ENCODE assay signal across 17 cellular contexts in genomic region chrX:70274029-70274428, GRCh38. TPM values are rescaled to one million over a fixed set of nuclear protein-coding genes. Genes with fewer than 3 reads are reported as not detected.
"Had no signal": no experiment of that assay in that cellular context is flagged by ENCODE, and none has a peak within 500 bp of the region (broad histone marks: within the 10 kb centered on the region; RNA-seq: fewer than 3 reads in every experiment).

No MANE protein-coding gene starts in this region.

RNA-seq across cellular contexts. Expression of gene ARR3, which starts 5.9 kb away (rescaled TPM):
- total RNA-seq: activated CD4-positive, alpha-beta memory T cell treated with anti-CD3 and anti-CD28 coated beads, Interleukin-2, amount 10 ng/mL, durations not matched to agents 7 days and 5 days; activated CD4-positive, alpha-beta T cell treated with anti-CD3 and anti-CD28 coated beads for 36 hours; activated CD4-positive, alpha-beta T cell treated with anti-CD3 and anti-CD28 coated beads, Interleukin-2, amount 10 ng/mL, durations not matched to agents 7 days and 5 days; activated CD8-positive, alpha-beta memory T cell treated with anti-CD3 and anti-CD28 coated beads, Interleukin-2, amount 10 ng/mL, durations not matched to agents 7 days and 5 days; activated CD8-positive, alpha-beta T cell treated with anti-CD3 and anti-CD28 coated beads, Interleukin-2, amount 10 ng/mL, durations not matched to agents 7 days and 5 days; activated naive CD8-positive, alpha-beta T cell treated with anti-CD3 and anti-CD28 coated beads, Interleukin-2, amount 10 ng/mL, durations not matched to agents 7 days and 5 days; activated T-helper 2 cell treated with anti-CD3 and anti-CD28 coated beads, Interferon-gamma antibody, Interleukin-2, Interleukin-4, amounts not matched to agents 10 μg/mL and 5 μg/mL and 100 μg/mL, durations not matched to agents 14 hours and 24 hours and 36 hours; ascending aorta; body of pancreas; breast epithelium; cardiac septum; cerebellum; T-helper 1 cell treated with Interleukin-12 subunit alpha and Interleukin-12 subunit beta and Interleukin-4 antibody, amounts not matched to agents 30 ng/mL and 1 ng/mL, for 36 hours; T-helper 17 cell; T-helper 2 cell treated with Interferon-gamma antibody and Interleukin-4, amounts not matched to agents 100 ng/mL and 5 ng/mL, for 36 hours; WTC11 had no signal
- polyA plus RNA-seq: adipose tissue had no signal

RNA-seq across cellular contexts. Expression of gene RAB41, which starts 7.9 kb away (rescaled TPM):
- total RNA-seq: activated CD4-positive, alpha-beta memory T cell treated with anti-CD3 and anti-CD28 coated beads, Interleukin-2, amount 10 ng/mL, durations not matched to agents 7 days and 5 days; activated CD4-positive, alpha-beta T cell treated with anti-CD3 and anti-CD28 coated beads for 36 hours; activated CD4-positive, alpha-beta T cell treated with anti-CD3 and anti-CD28 coated beads, Interleukin-2, amount 10 ng/mL, durations not matched to agents 7 days and 5 days; activated CD8-positive, alpha-beta memory T cell treated with anti-CD3 and anti-CD28 coated beads, Interleukin-2, amount 10 ng/mL, durations not matched to agents 7 days and 5 days; activated CD8-positive, alpha-beta T cell treated with anti-CD3 and anti-CD28 coated beads, Interleukin-2, amount 10 ng/mL, durations not matched to agents 7 days and 5 days; activated naive CD8-positive, alpha-beta T cell treated with anti-CD3 and anti-CD28 coated beads, Interleukin-2, amount 10 ng/mL, durations not matched to agents 7 days and 5 days; activated T-helper 2 cell treated with anti-CD3 and anti-CD28 coated beads, Interferon-gamma antibody, Interleukin-2, Interleukin-4, amounts not matched to agents 10 μg/mL and 5 μg/mL and 100 μg/mL, durations not matched to agents 14 hours and 24 hours and 36 hours; ascending aorta; body of pancreas; breast epithelium; cardiac septum; cerebellum; T-helper 1 cell treated with Interleukin-12 subunit alpha and Interleukin-12 subunit beta and Interleukin-4 antibody, amounts not matched to agents 30 ng/mL and 1 ng/mL, for 36 hours; T-helper 17 cell; T-helper 2 cell treated with Interferon-gamma antibody and Interleukin-4, amounts not matched to agents 100 ng/mL and 5 ng/mL, for 36 hours; WTC11 had no signal
- polyA plus RNA-seq: adipose tissue had no signal

RNA-seq across cellular contexts. Expression of gene P2RY4, which starts 14.0 kb away (rescaled TPM):
- total RNA-seq: T-helper 1 cell treated with Interleukin-12 subunit alpha and Interleukin-12 subunit beta and Interleukin-4 antibody, amounts not matched to agents 30 ng/mL and 1 ng/mL, for 36 hours; WTC11 had no signal

RNA-seq across cellular contexts. Expression of gene KIF4A, which starts 15.9 kb away (rescaled TPM):
- total RNA-seq: ascending aorta, body of pancreas had no signal
